1 cellular context compared by ENCODE assay signal in genomic region chr7:101085000-101085948, GRCh38.
TF ChIP-seq lines count a peak whose summit lies in the region.

Gene TRIM56 (plus strand): TSS chr7:101085481. CDS start chr7:101087313, 1,832 bp downstream.

TF ChIP-seq in HepG2, 621 proteins besides CTCF, POLR2A, EP300 and RAD21 (continued from another document and continues in another):
- TF ChIP-seq, protein P1, sequence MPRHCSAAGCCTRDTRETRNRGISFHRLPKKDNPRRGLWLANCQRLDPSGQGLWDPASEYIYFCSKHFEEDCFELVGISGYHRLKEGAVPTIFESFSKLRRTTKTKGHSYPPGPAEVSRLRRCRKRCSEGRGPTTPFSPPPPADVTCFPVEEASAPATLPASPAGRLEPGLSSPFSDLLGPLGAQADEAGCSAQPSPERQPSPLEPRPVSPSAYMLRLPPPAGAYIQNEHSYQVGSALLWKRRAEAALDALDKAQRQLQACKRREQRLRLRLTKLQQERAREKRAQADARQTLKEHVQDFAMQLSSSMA (CRISPR knock-in tag; IDR thresholded peaks at IDR 0.05) = peak; percentile 47; the same call in 1 of the 2 replicates
- peak; percentile 44 for TF ChIP-seq HDAC1 (CRISPR knock-in tag; IDR thresholded peaks at IDR 0.05)
- no peak for TF ChIP-seq ZSCAN22 (CRISPR knock-in tag; IDR thresholded peaks at IDR 0.05)
- no peak for TF ChIP-seq ZBTB49 (CRISPR knock-in tag; IDR thresholded peaks at IDR 0.05; ENCODE audit: borderline replicate concordance)
- TF ChIP-seq ARNT2 (CRISPR knock-in tag; IDR thresholded peaks at IDR 0.05; ENCODE audit: low read depth) = peak; percentile 82
- TF ChIP-seq ZNF530 (CRISPR knock-in tag; IDR thresholded peaks at IDR 0.05; ENCODE audit: low read depth) = no peak
- no peak for TF ChIP-seq SMAD1 (CRISPR knock-in tag; IDR thresholded peaks at IDR 0.05; ENCODE audit: borderline replicate concordance, low read depth)
- TF ChIP-seq MAZ (IDR thresholded peaks at IDR 0.05; ENCODE audit: borderline replicate concordance, low read depth, low read length) = peak; percentile 98
- TF ChIP-seq MAZ (CRISPR knock-in tag; IDR thresholded peaks at IDR 0.05; ENCODE audit: low read depth) = peak; percentile 69
- 0 out of 2 replicates have a peak, but pooled peaks have one; percentile 17 for TF ChIP-seq ZNF564 (CRISPR knock-in tag; IDR thresholded peaks at IDR 0.05)
- TF ChIP-seq ZNF234 (CRISPR knock-in tag; conservative IDR thresholded peaks at IDR 0.05) = no peak
- TF ChIP-seq ZKSCAN1 (IDR thresholded peaks at IDR 0.05; ENCODE audit: low read length) = no peak
- no peak for TF ChIP-seq ZNF652 (CRISPR knock-in tag; IDR thresholded peaks at IDR 0.05; ENCODE audit: borderline replicate concordance, low read depth)
- TF ChIP-seq, protein P2, sequence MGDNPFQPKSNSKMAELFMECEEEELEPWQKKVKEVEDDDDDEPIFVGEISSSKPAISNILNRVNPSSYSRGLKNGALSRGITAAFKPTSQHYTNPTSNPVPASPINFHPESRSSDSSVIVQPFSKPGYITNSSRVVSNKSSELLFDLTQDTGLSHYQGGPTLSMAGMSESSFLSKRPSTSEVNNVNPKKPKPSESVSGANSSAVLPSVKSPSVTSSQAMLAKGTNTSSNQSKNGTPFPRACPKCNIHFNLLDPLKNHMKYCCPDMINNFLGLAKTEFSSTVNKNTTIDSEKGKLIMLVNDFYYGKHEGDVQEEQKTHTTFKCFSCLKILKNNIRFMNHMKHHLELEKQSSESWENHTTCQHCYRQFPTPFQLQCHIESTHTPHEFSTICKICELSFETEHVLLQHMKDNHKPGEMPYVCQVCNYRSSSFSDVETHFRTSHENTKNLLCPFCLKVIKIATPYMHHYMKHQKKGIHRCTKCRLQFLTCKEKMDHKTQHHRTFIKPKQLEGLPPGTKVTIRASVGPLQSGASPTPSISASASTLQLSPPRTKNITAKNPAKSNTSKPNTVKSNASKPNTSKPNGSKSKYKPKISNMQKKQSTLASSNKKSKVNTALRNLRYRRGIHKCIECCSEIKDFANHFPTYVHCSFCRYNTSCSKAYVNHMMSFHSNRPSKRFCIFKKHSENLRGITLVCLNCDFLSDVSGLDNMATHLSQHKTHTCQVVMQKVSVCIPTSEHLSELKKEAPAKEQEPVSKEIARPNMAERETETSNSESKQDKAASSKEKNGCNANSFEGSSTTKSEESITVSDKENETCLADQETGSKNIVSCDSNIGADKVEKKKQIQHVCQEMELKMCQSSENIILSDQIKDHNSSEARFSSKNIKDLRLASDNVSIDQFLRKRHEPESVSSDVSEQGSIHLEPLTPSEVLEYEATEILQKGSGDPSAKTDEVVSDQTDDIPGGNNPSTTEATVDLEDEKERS (CRISPR knock-in tag; IDR thresholded peaks at IDR 0.05) = 0 out of 2 replicates have a peak, but pooled peaks have one; percentile 15
- no peak for TF ChIP-seq ZNF235 (CRISPR knock-in tag; IDR thresholded peaks at IDR 0.05; ENCODE audit: borderline replicate concordance)
- TF ChIP-seq SALL2 (CRISPR knock-in tag; IDR thresholded peaks at IDR 0.05) = 0 out of 2 replicates have a peak, but pooled peaks have one; percentile 4
- TF ChIP-seq, protein P3, sequence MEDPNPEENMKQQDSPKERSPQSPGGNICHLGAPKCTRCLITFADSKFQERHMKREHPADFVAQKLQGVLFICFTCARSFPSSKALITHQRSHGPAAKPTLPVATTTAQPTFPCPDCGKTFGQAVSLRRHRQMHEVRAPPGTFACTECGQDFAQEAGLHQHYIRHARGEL (CRISPR knock-in tag; IDR thresholded peaks at IDR 0.05) = no peak
- TF ChIP-seq IRF2 (CRISPR knock-in tag; IDR thresholded peaks at IDR 0.05) = peak; percentile 100
- 0 out of 2 replicates have a peak, but pooled peaks have one; percentile 12 for TF ChIP-seq ZSCAN9 (CRISPR knock-in tag; IDR thresholded peaks at IDR 0.05; ENCODE audit: borderline replicate concordance)
- peak; percentile 35; the same call in 1 of the 2 replicates for TF ChIP-seq ZNF891 (CRISPR knock-in tag; IDR thresholded peaks at IDR 0.05)
- 0 out of 2 replicates have a peak, but pooled peaks have one; percentile 32 for TF ChIP-seq GFI1 (CRISPR knock-in tag; IDR thresholded peaks at IDR 0.05; ENCODE audit: borderline replicate concordance)
- no peak for TF ChIP-seq REL (CRISPR knock-in tag; conservative IDR thresholded peaks at IDR 0.05)
- no peak for TF ChIP-seq TEF (CRISPR knock-in tag; IDR thresholded peaks at IDR 0.05)
- TF ChIP-seq ZC3H4 (CRISPR knock-in tag; IDR thresholded peaks at IDR 0.05; ENCODE audit: borderline replicate concordance) = no peak
- TF ChIP-seq RXRA (CRISPR knock-in tag; IDR thresholded peaks at IDR 0.05) = peak; percentile 15; the same call in 1 of the 2 replicates
- peak; percentile 54; the same call in 1 of the 2 replicates for TF ChIP-seq SIN3A (IDR thresholded peaks at IDR 0.05; ENCODE audit: borderline replicate concordance, low read depth, low read length)
- no peak for TF ChIP-seq TRIM24 (CRISPR knock-in tag; IDR thresholded peaks at IDR 0.05)
- TF ChIP-seq GLI4 (CRISPR knock-in tag; IDR thresholded peaks at IDR 0.05; ENCODE audit: borderline replicate concordance) = no peak
- TF ChIP-seq ZNF720 (CRISPR knock-in tag; IDR thresholded peaks at IDR 0.05) = no peak
- no peak for TF ChIP-seq RFXANK (CRISPR knock-in tag; IDR thresholded peaks at IDR 0.05)
- TF ChIP-seq, protein P4, sequence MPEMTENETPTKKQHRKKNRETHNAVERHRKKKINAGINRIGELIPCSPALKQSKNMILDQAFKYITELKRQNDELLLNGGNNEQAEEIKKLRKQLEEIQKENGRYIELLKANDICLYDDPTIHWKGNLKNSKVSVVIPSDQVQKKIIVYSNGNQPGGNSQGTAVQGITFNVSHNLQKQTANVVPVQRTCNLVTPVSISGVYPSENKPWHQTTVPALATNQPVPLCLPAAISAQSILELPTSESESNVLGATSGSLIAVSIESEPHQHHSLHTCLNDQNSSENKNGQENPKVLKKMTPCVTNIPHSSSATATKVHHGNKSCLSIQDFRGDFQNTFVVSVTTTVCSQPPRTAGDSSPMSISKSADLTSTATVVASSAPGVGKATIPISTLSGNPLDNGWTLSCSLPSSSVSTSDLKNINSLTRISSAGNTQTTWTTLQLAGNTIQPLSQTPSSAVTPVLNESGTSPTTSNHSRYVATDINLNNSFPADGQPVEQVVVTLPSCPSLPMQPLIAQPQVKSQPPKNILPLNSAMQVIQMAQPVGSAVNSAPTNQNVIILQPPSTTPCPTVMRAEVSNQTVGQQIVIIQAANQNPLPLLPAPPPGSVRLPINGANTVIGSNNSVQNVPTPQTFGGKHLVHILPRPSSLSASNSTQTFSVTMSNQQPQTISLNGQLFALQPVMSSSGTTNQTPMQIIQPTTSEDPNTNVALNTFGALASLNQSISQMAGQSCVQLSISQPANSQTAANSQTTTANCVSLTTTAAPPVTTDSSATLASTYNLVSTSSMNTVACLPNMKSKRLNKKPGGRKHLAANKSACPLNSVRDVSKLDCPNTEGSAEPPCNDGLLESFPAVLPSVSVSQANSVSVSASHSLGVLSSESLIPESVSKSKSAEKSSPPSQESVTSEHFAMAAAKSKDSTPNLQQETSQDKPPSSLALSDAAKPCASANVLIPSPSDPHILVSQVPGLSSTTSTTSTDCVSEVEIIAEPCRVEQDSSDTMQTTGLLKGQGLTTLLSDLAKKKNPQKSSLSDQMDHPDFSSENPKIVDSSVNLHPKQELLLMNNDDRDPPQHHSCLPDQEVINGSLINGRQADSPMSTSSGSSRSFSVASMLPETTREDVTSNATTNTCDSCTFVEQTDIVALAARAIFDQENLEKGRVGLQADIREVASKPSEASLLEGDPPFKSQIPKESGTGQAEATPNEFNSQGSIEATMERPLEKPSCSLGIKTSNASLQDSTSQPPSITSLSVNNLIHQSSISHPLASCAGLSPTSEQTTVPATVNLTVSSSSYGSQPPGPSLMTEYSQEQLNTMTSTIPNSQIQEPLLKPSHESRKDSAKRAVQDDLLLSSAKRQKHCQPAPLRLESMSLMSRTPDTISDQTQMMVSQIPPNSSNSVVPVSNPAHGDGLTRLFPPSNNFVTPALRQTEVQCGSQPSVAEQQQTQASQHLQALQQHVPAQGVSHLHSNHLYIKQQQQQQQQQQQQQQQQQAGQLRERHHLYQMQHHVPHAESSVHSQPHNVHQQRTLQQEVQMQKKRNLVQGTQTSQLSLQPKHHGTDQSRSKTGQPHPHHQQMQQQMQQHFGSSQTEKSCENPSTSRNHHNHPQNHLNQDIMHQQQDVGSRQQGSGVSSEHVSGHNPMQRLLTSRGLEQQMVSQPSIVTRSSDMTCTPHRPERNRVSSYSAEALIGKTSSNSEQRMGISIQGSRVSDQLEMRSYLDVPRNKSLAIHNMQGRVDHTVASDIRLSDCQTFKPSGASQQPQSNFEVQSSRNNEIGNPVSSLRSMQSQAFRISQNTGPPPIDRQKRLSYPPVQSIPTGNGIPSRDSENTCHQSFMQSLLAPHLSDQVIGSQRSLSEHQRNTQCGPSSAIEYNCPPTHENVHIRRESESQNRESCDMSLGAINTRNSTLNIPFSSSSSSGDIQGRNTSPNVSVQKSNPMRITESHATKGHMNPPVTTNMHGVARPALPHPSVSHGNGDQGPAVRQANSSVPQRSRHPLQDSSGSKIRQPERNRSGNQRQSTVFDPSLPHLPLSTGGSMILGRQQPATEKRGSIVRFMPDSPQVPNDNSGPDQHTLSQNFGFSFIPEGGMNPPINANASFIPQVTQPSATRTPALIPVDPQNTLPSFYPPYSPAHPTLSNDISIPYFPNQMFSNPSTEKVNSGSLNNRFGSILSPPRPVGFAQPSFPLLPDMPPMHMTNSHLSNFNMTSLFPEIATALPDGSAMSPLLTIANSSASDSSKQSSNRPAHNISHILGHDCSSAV (CRISPR knock-in tag; IDR thresholded peaks at IDR 0.05; ENCODE audit: borderline replicate concordance) = no peak
- peak; percentile 43; the same call in 1 of the 2 replicates for TF ChIP-seq HNF4A (CRISPR knock-in tag; IDR thresholded peaks at IDR 0.05)
- TF ChIP-seq ZNF510 (CRISPR knock-in tag; IDR thresholded peaks at IDR 0.05; ENCODE audit: low read depth) = no peak
- TF ChIP-seq ZNF614 (CRISPR knock-in tag; IDR thresholded peaks at IDR 0.05; ENCODE audit: borderline replicate concordance) = peak; percentile 7; the same call in 1 of the 2 replicates
- TF ChIP-seq DPF2 (CRISPR knock-in tag; IDR thresholded peaks at IDR 0.05; ENCODE audit: borderline replicate concordance, low read depth) = no peak
- TF ChIP-seq ZNF790 (CRISPR knock-in tag; IDR thresholded peaks at IDR 0.05; ENCODE audit: borderline replicate concordance) = no peak
- no peak for TF ChIP-seq ZNF20 (CRISPR knock-in tag; IDR thresholded peaks at IDR 0.05)
- no peak for TF ChIP-seq RBAK (CRISPR knock-in tag; IDR thresholded peaks at IDR 0.05)
- TF ChIP-seq ZNF704 (CRISPR knock-in tag; IDR thresholded peaks at IDR 0.05; ENCODE audit: borderline replicate concordance) = no peak
- peak; percentile 79 for TF ChIP-seq CEBPG (CRISPR knock-in tag; IDR thresholded peaks at IDR 0.05)
- TF ChIP-seq, protein P5, sequence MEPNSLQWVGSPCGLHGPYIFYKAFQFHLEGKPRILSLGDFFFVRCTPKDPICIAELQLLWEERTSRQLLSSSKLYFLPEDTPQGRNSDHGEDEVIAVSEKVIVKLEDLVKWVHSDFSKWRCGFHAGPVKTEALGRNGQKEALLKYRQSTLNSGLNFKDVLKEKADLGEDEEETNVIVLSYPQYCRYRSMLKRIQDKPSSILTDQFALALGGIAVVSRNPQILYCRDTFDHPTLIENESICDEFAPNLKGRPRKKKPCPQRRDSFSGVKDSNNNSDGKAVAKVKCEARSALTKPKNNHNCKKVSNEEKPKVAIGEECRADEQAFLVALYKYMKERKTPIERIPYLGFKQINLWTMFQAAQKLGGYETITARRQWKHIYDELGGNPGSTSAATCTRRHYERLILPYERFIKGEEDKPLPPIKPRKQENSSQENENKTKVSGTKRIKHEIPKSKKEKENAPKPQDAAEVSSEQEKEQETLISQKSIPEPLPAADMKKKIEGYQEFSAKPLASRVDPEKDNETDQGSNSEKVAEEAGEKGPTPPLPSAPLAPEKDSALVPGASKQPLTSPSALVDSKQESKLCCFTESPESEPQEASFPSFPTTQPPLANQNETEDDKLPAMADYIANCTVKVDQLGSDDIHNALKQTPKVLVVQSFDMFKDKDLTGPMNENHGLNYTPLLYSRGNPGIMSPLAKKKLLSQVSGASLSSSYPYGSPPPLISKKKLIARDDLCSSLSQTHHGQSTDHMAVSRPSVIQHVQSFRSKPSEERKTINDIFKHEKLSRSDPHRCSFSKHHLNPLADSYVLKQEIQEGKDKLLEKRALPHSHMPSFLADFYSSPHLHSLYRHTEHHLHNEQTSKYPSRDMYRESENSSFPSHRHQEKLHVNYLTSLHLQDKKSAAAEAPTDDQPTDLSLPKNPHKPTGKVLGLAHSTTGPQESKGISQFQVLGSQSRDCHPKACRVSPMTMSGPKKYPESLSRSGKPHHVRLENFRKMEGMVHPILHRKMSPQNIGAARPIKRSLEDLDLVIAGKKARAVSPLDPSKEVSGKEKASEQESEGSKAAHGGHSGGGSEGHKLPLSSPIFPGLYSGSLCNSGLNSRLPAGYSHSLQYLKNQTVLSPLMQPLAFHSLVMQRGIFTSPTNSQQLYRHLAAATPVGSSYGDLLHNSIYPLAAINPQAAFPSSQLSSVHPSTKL (CRISPR knock-in tag; IDR thresholded peaks at IDR 0.05) = peak; percentile 61; the same call in 1 of the 2 replicates
- peak; percentile 53; the same call in 1 of the 2 replicates for TF ChIP-seq KDM5A (IDR thresholded peaks at IDR 0.05; ENCODE audit: borderline replicate concordance, low read length)
- TF ChIP-seq ZNF7 (CRISPR knock-in tag; IDR thresholded peaks at IDR 0.05) = no peak
- no peak for TF ChIP-seq NR2F2 (IDR thresholded peaks at IDR 0.05; ENCODE audit: borderline replicate concordance, low read depth)
